ENCODE assay signal across 16 cellular contexts in genomic region chr12:124231980-124232653, GRCh38.
DNase-seq lines count a peak whose midpoint lies in the region; ATAC-seq and TF ChIP-seq lines count a peak whose summit lies in the region.
"Had no signal": no experiment of that assay in that cellular context is flagged by ENCODE, and none has a peak within 500 bp of the region (broad histone marks: within the 10 kb centered on the region; RNA-seq: fewer than 3 reads in every experiment).

No MANE protein-coding gene starts in this region.

- ATAC-seq in PC-3 (0 out of 2 replicates have a peak, but pooled peaks have one; percentile 31), mucosa of descending colon (peak; percentile 89)
- ATAC-seq: stimulated activated naive CD8-positive, alpha-beta T cell treated with anti-CD3 and anti-CD28 coated beads, Interleukin-15, amount 100 ng/mL, for 72 hours had no signal

- POLR2A ChIA-PET in PC-3 (lab: Charles Lee; ENCODE audit: unreplicated experiment) = no interaction called here

- no peaks in the 10 kb centered on the region for H3K27me3 ChIP-seq in BLaER1
- peaks cover 73% of the 10 kb centered on the region for H3K27me3 ChIP-seq in PC-3 (ENCODE audit: low read length)
- H3K27me3 ChIP-seq: neutrophil had no signal

- BruUV-seq in PC-3 (replicated peaks; lab: Mats Ljungman, UMichigan) = no TSS peak

- no peaks in the 10 kb centered on the region for H3F3A ChIP-seq in PC-3 (ENCODE audit: low read length, unreplicated experiment)

- H3K27ac ChIP-seq in BLaER1 (no peak overlapping the region; the same call in 1 of the 2 replicates), PC-3 (ENCODE audit: low read length) (no peak overlapping the region)
- H3K27ac ChIP-seq: neutrophil, SK-N-MC had no signal

- intact Hi-C loops in PC-3 (cut with micrococcal nuclease) (no loop called here), mucosa of descending colon (cut with DNase I, micrococcal nuclease) (no loop called here)

- CTCF ChIA-PET in PC-3 (lab: Charles Lee) = no interaction called here

- H3K9me3 ChIP-seq in BLaER1 (peaks cover 17% of the 10 kb centered on the region), PC-3 (ENCODE audit: low read length) (no peaks in the 10 kb centered on the region), mucosa of descending colon (no peaks in the 10 kb centered on the region)
- H3K9me3 ChIP-seq: neutrophil had no signal

- H3K4me3 ChIP-seq in BLaER1 (no peak overlapping the region), PC-3 (ENCODE audit: low read length) (no peak overlapping the region), mucosa of descending colon (no peak overlapping the region)
- H3K4me3 ChIP-seq: SK-N-MC had no signal

- no peaks in the 10 kb centered on the region for H3K9me2 ChIP-seq in PC-3 (replicated peaks; ENCODE audit: low read length)

- no peak overlapping the region for H2AFZ ChIP-seq in PC-3 (ENCODE audit: low read length)

- H3K4me1 ChIP-seq in BLaER1 (peaks cover 34% of the 10 kb centered on the region), PC-3 (ENCODE audit: insufficient read depth, low read length) (no peaks in the 10 kb centered on the region), mucosa of descending colon (ENCODE audit: low read depth) (peaks cover 28% of the 10 kb centered on the region)

- no peaks in the 10 kb centered on the region for H3K36me3 ChIP-seq in BLaER1
- no peaks in the 10 kb centered on the region for H3K36me3 ChIP-seq in PC-3 (ENCODE audit: low read depth, low read length)
- H3K36me3 ChIP-seq in mucosa of descending colon (ENCODE audit: low read depth) = no peaks in the 10 kb centered on the region
- H3K36me3 ChIP-seq: neutrophil had no signal

- H3K9ac ChIP-seq in BLaER1 (no peak overlapping the region; the same call in 1 of the 2 replicates), PC-3 (ENCODE audit: low read length) (no peak overlapping the region)

- DNase-seq in NCI-H1092 treated with DMSO at 0.1 percent for 48 hours (lab: John Stamatoyannopoulos, UW) (peak; percentile 51), PC-3 (no peak), mucosa of descending colon (peak; percentile 76 to 80 (median 77)), MV-4-11 (lab: John Stamatoyannopoulos, UW) (no peak), anterior cingulate cortex (lab: John Stamatoyannopoulos, UW) (no peak), T-helper 9 cell (no peak)
- DNase-seq in effector CD4-positive, alpha-beta T cell = no peak
- DNase-seq: activated CD4-positive, alpha-beta T cell treated with anti-CD3 and anti-CD28 coated beads, Interleukin-2, amount 10 ng/mL, durations not matched to agents 7 days and 5 days; activated gamma-delta T cell treated with Interleukin-2 at 50 U/mL for 16 hours; EL; immature natural killer cell; NCI-H446; stimulated activated naive CD8-positive, alpha-beta T cell treated with anti-CD3 and anti-CD28 coated beads, Interleukin-15, amount 100 ng/mL, for 72 hours had no signal

- H3K4me2 ChIP-seq in BLaER1 (peak overlapping the region; percentile 30), PC-3 (ENCODE audit: low read length) (no peak overlapping the region)

- no peaks in the 10 kb centered on the region for H4K20me1 ChIP-seq in BLaER1
- H4K20me1 ChIP-seq in PC-3 (ENCODE audit: low read length) = no peaks in the 10 kb centered on the region

- TF ChIP-seq CTCF in PC-3 (conservative IDR thresholded peaks at IDR 0.05; ENCODE audit: low read depth, low read length) (no peak), mucosa of descending colon (IDR thresholded peaks at IDR 0.05) (no peak)

- no peaks in the 10 kb centered on the region for H3K79me2 ChIP-seq in PC-3 (ENCODE audit: low read length)

Comparison
In these comparisons a context has a peak if more than half of its experiments do, and no peak if none do; other contexts are left out.
1. DNase-seq: peak in NCI-H1092 treated with DMSO at 0.1 percent for 48 hours (single experiment) and mucosa of descending colon (3 of 3); none in PC-3 (single experiment), MV-4-11 (single experiment), anterior cingulate cortex (0 of 58), T-helper 9 cell (single experiment) and effector CD4-positive, alpha-beta T cell (single experiment).